In the genomic region with DNA sequence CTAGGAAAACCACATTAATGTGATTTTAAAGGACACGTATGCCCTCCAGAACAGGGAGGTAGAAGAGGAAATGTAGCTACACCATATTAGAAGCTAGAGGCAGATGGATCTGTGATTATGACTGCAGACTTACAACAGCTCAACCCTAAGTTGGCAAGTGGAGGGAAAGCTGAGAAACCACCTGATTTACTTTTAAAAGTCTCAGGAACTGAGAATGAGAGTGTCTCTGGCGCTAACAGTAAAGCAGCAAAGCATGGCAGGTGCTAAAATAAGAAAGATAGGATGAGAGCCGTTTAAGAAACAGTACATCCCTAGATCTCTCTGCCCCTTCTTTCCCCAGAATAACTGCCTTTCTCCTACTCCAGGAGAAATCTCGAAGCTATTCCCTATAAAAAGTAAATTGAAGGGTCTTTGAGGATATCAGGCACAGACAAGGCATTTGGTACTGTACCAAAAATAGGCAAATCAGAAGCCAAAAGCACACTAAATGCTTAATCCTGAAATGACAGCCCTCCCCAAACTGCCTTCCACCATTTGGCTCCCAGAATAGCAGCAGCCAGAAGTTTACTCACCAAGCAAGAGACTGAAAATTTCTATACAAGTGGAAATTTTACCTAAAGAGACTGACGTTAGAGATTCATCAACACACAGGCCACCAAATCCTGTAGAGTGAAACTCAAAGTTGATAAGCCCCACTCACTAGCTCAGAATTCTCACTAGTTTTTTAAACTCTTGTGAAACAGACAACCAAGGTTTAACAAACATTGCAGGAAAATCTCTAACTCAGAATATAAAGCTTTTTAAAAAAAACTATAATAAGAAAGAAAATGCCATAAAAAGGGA, we compare ENCODE assay signal across 17 cellular contexts. TPM values are rescaled to one million over a fixed set of nuclear protein-coding genes. Genes with fewer than 3 reads are reported as not detected.
DNase-seq lines count a peak whose midpoint lies in the region; ATAC-seq, FAIRE-seq and TF ChIP-seq lines count a peak whose summit lies in the region.
"Had no signal": no experiment of that assay in that cellular context is flagged by ENCODE, and none has a peak within 500 bp of the region (broad histone marks: within the 10 kb centered on the region; RNA-seq: fewer than 3 reads in every experiment).

No MANE protein-coding gene starts in this region.

- H3K9me3 ChIP-seq in liver (ENCODE audit: control insufficient read depth in 4 of 4, low read length in 3 of 4), result peaks cover 0 to 4% (median 1%) of the 10 kb centered on the region in 4 donors
- H3K9me3 ChIP-seq in HepG2 (ENCODE audit: low read length), result no peaks in the 10 kb centered on the region
- no peaks in the 10 kb centered on the region for H3K9me3 ChIP-seq in adipocyte (ENCODE audit: control insufficient read depth, low read length)
- H3K9me3 ChIP-seq: upper lobe of right lung had no signal

- 49% methylated on average over 5 of the region's 5 CpGs for WGBS in liver
- 38% methylated on average over 5 of the region's 5 CpGs for WGBS in HepG2 (ENCODE audit: low lambda C conversion rate)

- no peak for FAIRE-seq in HepG2 (lab: Jason Lieb, UNC)
- FAIRE-seq: keratinocyte had no signal

- CTCF ChIA-PET in HepG2 (lab: Yijun Ruan, JAX; ENCODE audit: low intra/inter-chr PET ratio, low total read pairs), result no interaction called here

- DNase-seq in HepG2 (ENCODE audit: low spot score) (no peak), adipocyte (ENCODE audit: low read depth) (no peak), cerebellar nuclear complex (lab: John Stamatoyannopoulos, UW) (no peak), EL (no peak)
- DNase-seq: amygdala, dorsolateral prefrontal cortex, foreskin melanocyte, IMR-90, NCI-H1436 treated with DMSO at 0.1 percent for 48 hours, NCI-H69, SIG-M5, upper lobe of right lung had no signal

- H3K4me3 ChIP-seq in liver (ENCODE audit: low read depth in 1 of 3, low read length in 3 of 3) (peak overlapping the region; percentile 26 to 41 (median 35)), HepG2 (replicated peaks in 1 of 3; ENCODE audit: insufficient read depth in 1 of 3, low read depth in 2 of 3, low read length in 3 of 3) (no peak overlapping the region), adipocyte (ENCODE audit: low read length) (peak overlapping the region; percentile 3)
- H3K4me3 ChIP-seq: upper lobe of right lung had no signal

- H3K27ac ChIP-seq in liver (ENCODE audit: low read depth in 1 of 2, low read length in 2 of 2) (peak overlapping the region; percentile 35 to 88), HepG2 (ENCODE audit: extremely low read length, insufficient read depth, low read length) (no peak overlapping the region)
- H3K27ac ChIP-seq: upper lobe of right lung had no signal

- no peaks in the 10 kb centered on the region for H3K79me2 ChIP-seq in HepG2 (ENCODE audit: insufficient read depth, low read length)

- no peak for TF ChIP-seq POLR2A in HepG2 (IDR thresholded peaks at IDR 0.05; ENCODE audit: insufficient read depth in 1 of 2, low read depth in 2 of 2, low read length in 2 of 2)

- H3K9ac ChIP-seq in liver (ENCODE audit: low read depth in 1 of 2, low read length in 2 of 2) (peak overlapping the region; percentile 83 to 84), HepG2 (ENCODE audit: insufficient read depth, low read depth, low read length) (no peak overlapping the region), adipocyte (ENCODE audit: low read length) (peak overlapping the region; percentile 14)

- H3K27me3 ChIP-seq in liver (ENCODE audit: control insufficient read depth in 4 of 4, insufficient read depth in 4 of 4, low read length in 3 of 4) (no peaks in the 10 kb centered on the region), HepG2 (ENCODE audit: control insufficient read depth in 1 of 2, insufficient read depth in 2 of 2, low read length in 2 of 2) (peaks cover 4 to 50% of the 10 kb centered on the region in 2 experiments; a peak in 4 of 5 replicates), adipocyte (replicated peaks; ENCODE audit: control insufficient read depth, insufficient read depth, low read length) (peaks cover 3% of the 10 kb centered on the region)
- H3K27me3 ChIP-seq: upper lobe of right lung had no signal

- peaks cover 6 to 23% (median 13%) of the 10 kb centered on the region in 4 donors for H3K4me1 ChIP-seq in liver (ENCODE audit: control insufficient read depth in 4 of 4, insufficient read depth in 4 of 4, low read length in 3 of 4)
- H3K4me1 ChIP-seq in HepG2 (ENCODE audit: insufficient read depth, low read length), result peaks cover 7% of the 10 kb centered on the region
- no peaks in the 10 kb centered on the region for H3K4me1 ChIP-seq in adipocyte (ENCODE audit: control insufficient read depth, insufficient read depth, low read length)
- H3K4me1 ChIP-seq: upper lobe of right lung had no signal

- intact Hi-C loops in HepG2 (cut with micrococcal nuclease; ENCODE audit: unreplicated experiment), result no loop called here

- no peak for TF ChIP-seq RAD21 in liver (IDR thresholded peaks at IDR 0.05)
- no peak for TF ChIP-seq RAD21 in HepG2 (CRISPR knock-in tag; IDR thresholded peaks at IDR 0.05)

- no TSS peak for BruUV-seq in HepG2 (replicated peaks; lab: Mats Ljungman, UMichigan)

- H3K4me2 ChIP-seq in HepG2 (ENCODE audit: low read depth, low read length), result no peak overlapping the region

- TF ChIP-seq EP300 in HepG2 (IDR thresholded peaks at IDR 0.05; ENCODE audit: low read depth in 2 of 2, low read length in 2 of 2), result no peak
- no peak for TF ChIP-seq EP300 in HepG2 (CRISPR knock-in tag; IDR thresholded peaks at IDR 0.05; ENCODE audit: borderline replicate concordance)

- H2AFZ ChIP-seq in HepG2 (ENCODE audit: low read length), result no peak overlapping the region

- H4K20me1 ChIP-seq in HepG2 (ENCODE audit: insufficient read depth, low read length), result peaks cover 11% of the 10 kb centered on the region

- TF ChIP-seq CTCF in liver (IDR thresholded peaks at IDR 0.05; ENCODE audit: low read depth, low read length, missing input control), result no peak
- no peak for TF ChIP-seq CTCF in HepG2 (CRISPR knock-in tag; IDR thresholded peaks at IDR 0.05)

- POLR2A ChIA-PET in HepG2 (lab: Yijun Ruan, JAX), result no interaction called here

- H3K36me3 ChIP-seq in liver (ENCODE audit: control insufficient read depth in 4 of 4, insufficient read depth in 3 of 4, low read depth in 1 of 4, low read length in 3 of 4), result peaks cover 0 to 2% (median 0%) of the 10 kb centered on the region in 4 donors
- no peaks in the 10 kb centered on the region for H3K36me3 ChIP-seq in HepG2 (replicated peaks in 1 of 2; ENCODE audit: control insufficient read depth in 1 of 2, insufficient read depth in 2 of 2, low read length in 2 of 2)
- H3K36me3 ChIP-seq in adipocyte (ENCODE audit: control insufficient read depth, insufficient read depth, low read length, severe bottlenecking), result no peaks in the 10 kb centered on the region
- H3K36me3 ChIP-seq: upper lobe of right lung had no signal

- ATAC-seq in HepG2 (no peak), GM21825 (IDR thresholded peaks at IDR 0.05; ENCODE audit: unreplicated experiment) (peak; percentile 52), GM18867 (IDR thresholded peaks at IDR 0.05; ENCODE audit: unreplicated experiment) (no peak), HG03460 (IDR thresholded peaks at IDR 0.05; ENCODE audit: unreplicated experiment) (no peak)
- ATAC-seq: upper lobe of right lung had no signal

- in situ Hi-C loops in HepG2 (cut with HindIII; ENCODE audit: extremely low pct_ligation_motif_present, low pct_unique_long_range_greater_than_20kb), result no loop called here

TF ChIP-seq in liver, 16 proteins besides CTCF, POLR2A, EP300 and RAD21 (continues in another document):
- TF ChIP-seq RXRA (IDR thresholded peaks at IDR 0.05), result no peak

TF ChIP-seq in HepG2, 621 proteins besides CTCF, POLR2A, EP300 and RAD21 (continues in another document):
- TF ChIP-seq ZC3H4 (CRISPR knock-in tag; IDR thresholded peaks at IDR 0.05; ENCODE audit: borderline replicate concordance), result no peak
- TF ChIP-seq POLR2AphosphoS5 (IDR thresholded peaks at IDR 0.05; ENCODE audit: low read depth, low read length), result no peak
- TF ChIP-seq, protein P1, sequence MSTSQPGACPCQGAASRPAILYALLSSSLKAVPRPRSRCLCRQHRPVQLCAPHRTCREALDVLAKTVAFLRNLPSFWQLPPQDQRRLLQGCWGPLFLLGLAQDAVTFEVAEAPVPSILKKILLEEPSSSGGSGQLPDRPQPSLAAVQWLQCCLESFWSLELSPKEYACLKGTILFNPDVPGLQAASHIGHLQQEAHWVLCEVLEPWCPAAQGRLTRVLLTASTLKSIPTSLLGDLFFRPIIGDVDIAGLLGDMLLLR (CRISPR knock-in tag; IDR thresholded peaks at IDR 0.05), result no peak
- no peak for TF ChIP-seq FOXM1 (CRISPR knock-in tag; IDR thresholded peaks at IDR 0.05)
- TF ChIP-seq ZNF160 (CRISPR knock-in tag; IDR thresholded peaks at IDR 0.05), result no peak
- no peak for TF ChIP-seq ELF1 (CRISPR knock-in tag; IDR thresholded peaks at IDR 0.05)

RNA-seq across cellular contexts. Expression of gene PARP14, which starts 34.3 kb away (rescaled TPM):
- 10 to 100 TPM; 33.7 to 79.7 TPM for total RNA-seq in liver
- polyA plus RNA-seq in liver, result 10 to 100 TPM; 13.1 to 13.2 TPM
- total RNA-seq in HepG2 (2016; rRNA removed; fragmentation: Illumina TruSeq; extraction: Trizol), result 19.1 and 29.0 TPM in 2 replicates
- 1.6 and 2.3 TPM in 2 replicates for total RNA-seq in HepG2 (2016; cell fraction: cytosol; rRNA removed; fragmentation: Illumina TruSeq; extraction: Trizol; ENCODE audit: low read depth)
- total RNA-seq in HepG2 (2016; cell fraction: insoluble cytoplasmic fraction; rRNA removed; fragmentation: Illumina TruSeq; extraction: Trizol), result 18.9 and 31.1 TPM in 2 replicates
- 3.5 and 4.4 TPM in 2 replicates for total RNA-seq in HepG2 (2016; cell fraction: membrane; rRNA removed; fragmentation: Illumina TruSeq; extraction: Trizol)
- total RNA-seq in HepG2 (2016; cell fraction: nucleus; rRNA removed; fragmentation: Illumina TruSeq; extraction: Trizol), result 20.2 and 22.3 TPM in 2 replicates
- polyA plus RNA-seq in HepG2 (2011; rRNA removed), result 9.0 and 11.8 TPM in 2 replicates
- 4.3 and 7.9 TPM in 2 replicates for polyA plus RNA-seq in HepG2 (2011; cell fraction: cytosol; rRNA removed)
- 9.8 and 15.0 TPM in 2 replicates for polyA plus RNA-seq in HepG2 (2011; cell fraction: nucleus; rRNA removed)
- 4.6 and 5.2 TPM in 2 replicates for polyA plus RNA-seq in HepG2 (2012)
- polyA plus RNA-seq in HepG2 (2016; cell fraction: cytosol; fragmentation: Illumina TruSeq; extraction: Trizol; ENCODE audit: low read depth), result 0.84 and 1.1 TPM in 2 replicates
- polyA plus RNA-seq in HepG2 (2016; cell fraction: insoluble cytoplasmic fraction; fragmentation: Illumina TruSeq; extraction: Trizol; ENCODE audit: low read depth), result 12.0 and 13.5 TPM in 2 replicates
- polyA plus RNA-seq in HepG2 (2016; cell fraction: membrane; fragmentation: Illumina TruSeq; extraction: Trizol; ENCODE audit: low read depth), result 1.2 and 1.3 TPM in 2 replicates
- 18.1 and 19.5 TPM in 2 replicates for polyA plus RNA-seq in HepG2 (2016; cell fraction: nucleus; fragmentation: Illumina TruSeq; extraction: Trizol; ENCODE audit: insufficient read depth, low read depth)
- polyA minus RNA-seq in HepG2 (2011; rRNA and poly(A)+ RNA removed; ENCODE audit: low replicate concordance), result 11.0 and 43.0 TPM in 2 replicates
- polyA minus RNA-seq in HepG2 (2011; cell fraction: cytosol; rRNA and poly(A)+ RNA removed), result 8.9 and 14.8 TPM in 2 replicates
- 35.8 and 42.8 TPM in 2 replicates for polyA minus RNA-seq in HepG2 (2011; cell fraction: nucleus; rRNA and poly(A)+ RNA removed)

Comparison
In these comparisons a context has a peak if more than half of its experiments do, and no peak if none do; other contexts are left out.
1. H3K4me3 ChIP-seq: peak in liver (3 of 3) and adipocyte (single experiment); none in HepG2 (0 of 3).